ENCODE assay signal across 13 cellular contexts in genomic region chr1:221157026-221157761, GRCh38.
A peak's percentile ranks its signal among the peaks of the same experiment; 100 is the strongest.
DNase-seq lines count a peak whose midpoint lies in the region; ATAC-seq, FAIRE-seq and TF ChIP-seq lines count a peak whose summit lies in the region.
"Had no signal": no experiment of that assay in that cellular context is flagged by ENCODE, and none has a peak within 500 bp of the region (broad histone marks: within the 10 kb centered on the region; RNA-seq: fewer than 3 reads in every experiment).

No MANE protein-coding gene starts in this region.

- DNase-seq in GM12864 (ENCODE audit: low read depth) = peak; percentile 39
- DNase-seq in NOMO-1 treated with DMSO at 0.1 percent for 48 hours (lab: John Stamatoyannopoulos, UW; ENCODE audit: unreplicated experiment) = peak; percentile 89
- DNase-seq in iPS-NIHi7 (ENCODE audit: extremely low spot score) = no peak
- DNase-seq in small intestine = no peak
- DNase-seq in SJCRH30 = no peak
- DNase-seq: NCI-H187; retina; stimulated activated CD8-positive, alpha-beta memory T cell treated with anti-CD3 and anti-CD28 coated beads, Interleukin-4, amount 100 ng/mL, for 48 hours had no signal

- H3K36me3 ChIP-seq in small intestine (ENCODE audit: control insufficient read depth in 2 of 2, insufficient read depth in 2 of 2, low read length in 2 of 2) (no peaks in the 10 kb centered on the region), SJCRH30 (no peaks in the 10 kb centered on the region)

- H3K4me3 ChIP-seq in GM12864 (ENCODE audit: low read depth, low read length) = no peak overlapping the region
- H3K4me3 ChIP-seq in small intestine (ENCODE audit: low read depth in 1 of 2, low read length in 2 of 2) = no peak overlapping the region
- H3K4me3 ChIP-seq in SJCRH30 = no peak overlapping the region

- TF ChIP-seq CTCF in GM12864 (IDR thresholded peaks at IDR 0.05; ENCODE audit: low read depth, low read length, missing control alignments) = no peak

- H3K9me3 ChIP-seq in small intestine (ENCODE audit: control insufficient read depth, low read depth) (no peaks in the 10 kb centered on the region), SJCRH30 (replicated peaks) (no peaks in the 10 kb centered on the region)

- H3K4me1 ChIP-seq in small intestine (ENCODE audit: control insufficient read depth in 2 of 2, insufficient read depth in 1 of 2, low read depth in 1 of 2, low read length in 1 of 2) (no peaks in the 10 kb centered on the region), SJCRH30 (peaks cover 11% of the 10 kb centered on the region)

- ATAC-seq in GM21381 (IDR thresholded peaks at IDR 0.05; ENCODE audit: unreplicated experiment) = peak; percentile 88
- peak; percentile 98 for ATAC-seq in HG03135 (IDR thresholded peaks at IDR 0.05; ENCODE audit: unreplicated experiment)
- no peak for ATAC-seq in SK-N-SH treated with all-trans-retinoic acid at 6 μM for 48 hours

- 37 to 47% (median 40%) methylated on average over 6 of the region's 6 CpGs for WGBS in small intestine, 3 donors

- no peak for FAIRE-seq in small intestine (lab: Jason Lieb, UNC)
- FAIRE-seq: H54 had no signal

- H3K27me3 ChIP-seq in small intestine (ENCODE audit: control insufficient read depth in 2 of 2, insufficient read depth in 2 of 2, low read length in 2 of 2) (no peaks in the 10 kb centered on the region), SJCRH30 (no peaks in the 10 kb centered on the region)

- no peak overlapping the region for H3K27ac ChIP-seq in small intestine (ENCODE audit: low read depth in 1 of 2, low read length in 1 of 2)
- H3K27ac ChIP-seq in SJCRH30 = no peak overlapping the region
- H3K27ac ChIP-seq: C4-2B had no signal

TF ChIP-seq in SK-N-SH treated with all-trans-retinoic acid at 6 μM for 48 hours, 23 proteins besides CTCF, POLR2A, EP300 and RAD21:
- no peak for TF ChIP-seq TCF4 (CRISPR knock-in tag; IDR thresholded peaks at IDR 0.05; ENCODE audit: borderline replicate concordance)
- no peak for TF ChIP-seq CSDC2 (CRISPR knock-in tag; IDR thresholded peaks at IDR 0.05)
- no peak for TF ChIP-seq RARB (CRISPR knock-in tag; IDR thresholded peaks at IDR 0.05)
- TF ChIP-seq OSR1 (CRISPR knock-in tag; IDR thresholded peaks at IDR 0.05) = no peak
- no peak for TF ChIP-seq PATZ1 (CRISPR knock-in tag; IDR thresholded peaks at IDR 0.05; ENCODE audit: borderline replicate concordance)
- TF ChIP-seq POU6F1 (CRISPR knock-in tag; IDR thresholded peaks at IDR 0.05; ENCODE audit: borderline replicate concordance, low read depth) = no peak
- no peak for TF ChIP-seq ZNF8 (CRISPR knock-in tag; IDR thresholded peaks at IDR 0.05)
- no peak for TF ChIP-seq TOX (CRISPR knock-in tag; IDR thresholded peaks at IDR 0.05; ENCODE audit: borderline replicate concordance)
- no peak for TF ChIP-seq ARNTL (CRISPR knock-in tag; IDR thresholded peaks at IDR 0.05; ENCODE audit: borderline replicate concordance, low read depth)
- TF ChIP-seq PPARA (CRISPR knock-in tag; IDR thresholded peaks at IDR 0.05; ENCODE audit: borderline replicate concordance) = no peak
- no peak for TF ChIP-seq ZFP3 (CRISPR knock-in tag; IDR thresholded peaks at IDR 0.05)
TF ChIP-seq in SK-N-SH treated with all-trans-retinoic acid at 6 μM for 48 hours: peak in this region for 0.

Comparison
In these comparisons a context has a peak if more than half of its experiments do, and no peak if none do; other contexts are left out.
1. DNase-seq: peak in GM12864 (single experiment) and NOMO-1 treated with DMSO at 0.1 percent for 48 hours (single experiment); none in iPS-NIHi7 (single experiment), small intestine (single experiment) and SJCRH30 (0 of 2).